ENCODE assay signal across 10 cellular contexts in the genomic region with DNA sequence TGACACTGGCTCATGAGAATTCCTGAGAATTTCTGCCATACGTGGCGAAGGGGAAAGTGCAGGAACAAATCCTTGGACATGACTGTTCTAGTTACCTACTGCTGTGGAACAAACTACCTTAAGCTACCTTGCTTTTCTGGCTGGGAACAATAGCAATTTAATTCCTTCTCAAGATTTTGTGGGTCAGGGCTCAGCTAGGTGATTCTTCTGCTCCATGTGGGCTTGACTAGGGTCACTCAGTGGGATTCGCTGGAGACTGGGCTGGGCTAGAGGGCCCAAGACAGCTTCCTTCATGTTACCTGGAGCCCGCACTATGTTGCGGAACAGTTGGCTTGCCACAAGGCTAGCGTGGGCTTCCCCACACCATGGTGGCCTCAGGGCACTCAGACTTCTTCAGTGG. TPM values are rescaled to one million over a fixed set of nuclear protein-coding genes. Genes with fewer than 3 reads are reported as not detected.
"Had no signal": no experiment of that assay in that cellular context is flagged by ENCODE, and none has a peak within 500 bp of the region (broad histone marks: within the 10 kb centered on the region; RNA-seq: fewer than 3 reads in every experiment).

No MANE protein-coding gene starts in this region.

- H3K4me3 ChIP-seq: HAP-1, K562 had no signal

- H3K4me3 Mint-ChIP-seq: HFFc6 had no signal

- H3K27ac ChIP-seq: HL-60 had no signal

- ATAC-seq: HCT116, K562 had no signal

- H3K9me3 ChIP-seq: HAP-1 had no signal

- H3K27ac Mint-ChIP-seq: HFFc6 had no signal

- DNase-seq: GOT3, H7, HFFc6, IMR-90, KG1 had no signal

RNA-seq across cellular contexts. Expression of gene FERMT3, which starts 27.3 kb away (rescaled TPM):
- total RNA-seq: H4 had no signal
